In the genomic region with DNA sequence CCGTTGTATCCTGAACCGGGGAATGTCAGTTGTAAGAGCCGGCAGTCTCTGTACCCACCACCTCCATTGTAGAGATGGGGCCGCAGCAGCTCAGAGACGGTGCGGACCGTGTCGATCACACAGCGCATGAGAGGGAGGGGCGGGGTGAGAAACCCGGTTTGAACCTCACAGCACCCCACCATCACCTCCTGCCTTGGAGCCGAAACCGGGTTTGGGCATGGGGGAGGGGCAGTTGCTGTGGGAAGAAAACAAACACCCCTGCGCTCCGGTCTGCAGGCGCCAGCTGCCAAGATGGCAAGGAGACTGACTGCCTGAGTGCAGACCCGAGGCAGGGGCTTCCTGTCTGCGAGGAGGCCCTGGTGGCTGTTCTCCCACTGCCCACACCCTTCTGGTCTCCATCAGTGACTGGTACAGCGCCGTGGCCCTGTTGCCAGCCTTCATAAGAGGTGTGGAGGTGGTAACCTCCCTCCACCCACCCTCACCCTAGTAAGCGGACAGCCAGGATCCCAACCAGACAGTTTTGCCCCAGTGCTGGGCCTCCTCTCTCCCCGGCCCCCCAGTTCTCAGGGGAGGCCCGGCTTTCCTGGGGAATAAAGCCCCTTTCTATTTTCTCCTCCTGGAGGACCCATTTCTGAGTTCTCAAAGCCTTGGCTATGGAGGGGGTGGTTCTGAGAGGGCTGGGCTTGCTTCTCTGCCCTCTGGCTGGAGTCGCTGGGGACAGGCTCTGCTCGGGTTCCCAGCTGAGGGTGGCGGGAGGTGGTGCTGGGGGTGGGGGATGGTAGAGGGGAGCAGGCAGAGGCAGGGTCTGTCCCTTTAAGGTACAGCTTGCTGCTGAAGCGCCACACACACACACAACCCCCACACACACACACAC, we compare ENCODE assay signal across 8 cellular contexts.
DNase-seq lines count a peak whose midpoint lies in the region; ATAC-seq and TF ChIP-seq lines count a peak whose summit lies in the region.

No MANE protein-coding gene starts in this region.

- H3K27ac Mint-ChIP-seq in activated CD4-positive, alpha-beta T cell treated with anti-CD3 and anti-CD28 coated beads, Interleukin-2, amount 10 ng/mL, durations not matched to agents 7 days and 5 days = peak overlapping the region; percentile 63

- H3K4me3 Mint-ChIP-seq in activated CD4-positive, alpha-beta T cell treated with anti-CD3 and anti-CD28 coated beads, Interleukin-2, amount 10 ng/mL, durations not matched to agents 7 days and 5 days = peak overlapping the region; percentile 44

- CTCF ChIA-PET in activated CD4-positive, alpha-beta T cell treated with anti-CD3 and anti-CD28 coated beads, Interleukin-2, amount 10 ng/mL, durations not matched to agents 7 days and 5 days (lab: Charles Lee) = no interaction called here

- intact Hi-C loops in left cardiac atrium (cut with DNase I) = no loop called here
- intact Hi-C loops in sigmoid colon (cut with DNase I) = no loop called here

- TF ChIP-seq EP300 in sigmoid colon (IDR thresholded peaks at IDR 0.05) = no peak

- DNase-seq in activated CD4-positive, alpha-beta T cell treated with anti-CD3 and anti-CD28 coated beads, Interleukin-2, amount 10 ng/mL, durations not matched to agents 7 days and 5 days = peak; percentile 63
- DNase-seq in left cardiac atrium = no peak
- DNase-seq in sigmoid colon = no peak
- no peak for DNase-seq in NCI-H446 (lab: John Stamatoyannopoulos, UW)

- ATAC-seq in left cardiac atrium (peak; percentile 15 to 60), HG03469 (IDR thresholded peaks at IDR 0.05; ENCODE audit: unreplicated experiment) (no peak), HG02852 (IDR thresholded peaks at IDR 0.05; ENCODE audit: unreplicated experiment) (no peak), GM21515 (IDR thresholded peaks at IDR 0.05; ENCODE audit: unreplicated experiment) (no peak)

- H3K4me3 ChIP-seq in HUES48 (ENCODE audit: low read depth, low read length) (peak overlapping the region; percentile 64), sigmoid colon (peak overlapping the region in 3 of 4 donors; percentile 41 to 63 (median 57))

- peaks cover 58% of the 10 kb centered on the region for H3K4me1 Mint-ChIP-seq in activated CD4-positive, alpha-beta T cell treated with anti-CD3 and anti-CD28 coated beads, Interleukin-2, amount 10 ng/mL, durations not matched to agents 7 days and 5 days

- H3K9me3 Mint-ChIP-seq in activated CD4-positive, alpha-beta T cell treated with anti-CD3 and anti-CD28 coated beads, Interleukin-2, amount 10 ng/mL, durations not matched to agents 7 days and 5 days = no peaks in the 10 kb centered on the region

- H3K9ac ChIP-seq in HUES48 (ENCODE audit: low read depth, low read length) = no peak overlapping the region

- H3K27ac ChIP-seq in HUES48 (ENCODE audit: low read depth, low read length) = peak overlapping the region; percentile 26
- H3K27ac ChIP-seq in sigmoid colon = peak overlapping the region in 3 of 4 donors; percentile 68 to 74 (median 72)

- peaks cover 48% of the 10 kb centered on the region for H3K4me1 ChIP-seq in HUES48 (ENCODE audit: control insufficient read depth, insufficient read depth, low read length)
- peaks cover 0 to 27% (median 24%) of the 10 kb centered on the region in 4 donors for H3K4me1 ChIP-seq in sigmoid colon

- H3K36me3 ChIP-seq in HUES48 (ENCODE audit: control insufficient read depth, insufficient read depth, low read length) (no peaks in the 10 kb centered on the region), sigmoid colon (no peaks in the 10 kb centered on the region)

- WGBS in sigmoid colon, 2 donors = 35 to 65% methylated on average over 27 of the region's 27 CpGs

- H3K27me3 Mint-ChIP-seq in activated CD4-positive, alpha-beta T cell treated with anti-CD3 and anti-CD28 coated beads, Interleukin-2, amount 10 ng/mL, durations not matched to agents 7 days and 5 days = peaks cover 17% of the 10 kb centered on the region

- H3K9me3 ChIP-seq in HUES48 (ENCODE audit: control insufficient read depth, insufficient read depth, low read length) = no peaks in the 10 kb centered on the region
- H3K9me3 ChIP-seq in sigmoid colon = no peaks in the 10 kb centered on the region

- H3K27me3 ChIP-seq in HUES48 (ENCODE audit: control insufficient read depth, insufficient read depth, low read length) = peaks cover 46% of the 10 kb centered on the region
- no peaks in the 10 kb centered on the region for H3K27me3 ChIP-seq in sigmoid colon

- POLR2A ChIA-PET in activated CD4-positive, alpha-beta T cell treated with anti-CD3 and anti-CD28 coated beads, Interleukin-2, amount 10 ng/mL, durations not matched to agents 7 days and 5 days (lab: Charles Lee) = no interaction called here

- H3K36me3 Mint-ChIP-seq in activated CD4-positive, alpha-beta T cell treated with anti-CD3 and anti-CD28 coated beads, Interleukin-2, amount 10 ng/mL, durations not matched to agents 7 days and 5 days (ENCODE audit: low read depth) = no peaks in the 10 kb centered on the region

- no peak for TF ChIP-seq POLR2A in sigmoid colon (IDR thresholded peaks at IDR 0.05)

- no peak for TF ChIP-seq CTCF in sigmoid colon (IDR thresholded peaks at IDR 0.05)

Comparison
In these comparisons a context has a peak if more than half of its experiments do, and no peak if none do; other contexts are left out.
1. ATAC-seq: peak in left cardiac atrium (2 of 2); none in HG03469 (single experiment), HG02852 (single experiment) and GM21515 (single experiment).